ENCODE assay signal across 15 cellular contexts in the genomic region with DNA sequence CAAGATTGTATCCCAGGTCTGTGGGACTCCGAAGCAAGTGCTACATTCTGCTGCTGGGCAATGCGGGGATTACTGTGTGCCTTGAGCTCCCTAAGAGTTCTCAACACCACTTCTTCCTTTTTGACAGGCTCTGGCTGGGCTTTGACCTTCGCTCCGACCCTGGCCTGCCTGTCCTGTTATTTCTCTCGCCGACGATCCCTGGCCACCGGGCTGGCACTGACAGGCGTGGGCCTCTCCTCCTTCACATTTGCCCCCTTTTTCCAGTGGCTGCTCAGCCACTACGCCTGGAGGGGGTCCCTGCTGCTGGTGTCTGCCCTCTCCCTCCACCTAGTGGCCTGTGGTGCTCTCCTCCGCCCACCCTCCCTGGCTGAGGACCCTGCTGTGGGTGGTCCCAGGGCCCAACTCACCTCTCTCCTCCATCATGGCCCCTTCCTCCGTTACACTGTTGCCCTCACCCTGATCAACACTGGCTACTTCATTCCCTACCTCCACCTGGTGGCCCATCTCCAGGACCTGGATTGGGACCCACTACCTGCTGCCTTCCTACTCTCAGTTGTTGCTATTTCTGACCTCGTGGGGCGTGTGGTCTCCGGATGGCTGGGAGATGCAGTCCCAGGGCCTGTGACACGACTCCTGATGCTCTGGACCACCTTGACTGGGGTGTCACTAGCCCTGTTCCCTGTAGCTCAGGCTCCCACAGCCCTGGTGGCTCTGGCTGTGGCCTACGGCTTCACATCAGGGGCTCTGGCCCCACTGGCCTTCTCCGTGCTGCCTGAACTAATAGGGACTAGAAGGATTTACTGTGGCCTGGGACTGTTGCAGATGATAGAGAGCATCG. TPM values are rescaled to one million over a fixed set of nuclear protein-coding genes. Genes with fewer than 3 reads are reported as not detected.
DNase-seq lines count a peak whose midpoint lies in the region; ATAC-seq, FAIRE-seq and TF ChIP-seq lines count a peak whose summit lies in the region.
"Had no signal": no experiment of that assay in that cellular context is flagged by ENCODE, and none has a peak within 500 bp of the region (broad histone marks: within the 10 kb centered on the region; RNA-seq: fewer than 3 reads in every experiment).

No MANE protein-coding gene starts in this region.

- no peaks in the 10 kb centered on the region for H3K9me2 ChIP-seq in SK-N-SH

- H3K4me1 Mint-ChIP-seq in IgD-negative memory B cell (peaks cover 13 to 43% (median 29%) of the 10 kb centered on the region in 3 donors), neural crest cell (peaks cover 46% of the 10 kb centered on the region)

- H3K79me2 ChIP-seq in SK-N-SH (ENCODE audit: insufficient read depth) (no peaks in the 10 kb centered on the region), K562 (ENCODE audit: control insufficient read depth, insufficient read depth, low read length) (peaks cover 21% of the 10 kb centered on the region)

- H3K4me1 ChIP-seq in SK-N-SH (ENCODE audit: control insufficient read depth in 1 of 2, insufficient read depth in 2 of 2, low read depth in 1 of 2, low read length in 1 of 2) (peaks cover 4 to 20% of the 10 kb centered on the region in 2 experiments; a peak in 2 of 4 replicates), K562 (replicated peaks in 1 of 2; ENCODE audit: control insufficient read depth in 2 of 2, insufficient read depth in 2 of 2, low read length in 2 of 2) (peaks cover 11 to 34% of the 10 kb centered on the region in 2 experiments; a peak in 4 of 5 replicates)

- DNase-seq in SK-N-SH (peak; percentile 38), K562 (ENCODE audit: extremely low read depth in 1 of 4, low spot score in 3 of 4) (no peak), neural crest cell (ENCODE audit: low read depth, low spot score) (no peak), KBM-7 (no peak), amygdala (lab: John Stamatoyannopoulos, UW) (no peak)
- DNase-seq: 8988T; activated CD4-positive, CD25-positive, alpha-beta regulatory T cell; activated effector memory CD4-positive, alpha-beta T cell treated with Interleukin-2 at 50 U/mL for 16 hours; lower lobe of right lung; NCI-H1105 treated with DMSO at 0.1 percent for 48 hours; NCI-H69; SHP77 treated with DMSO at 0.1 percent for 48 hours had no signal

- no peaks in the 10 kb centered on the region for H3K9me1 ChIP-seq in K562 (ENCODE audit: control insufficient read depth, insufficient read depth, low read length)

- H3K27me3 Mint-ChIP-seq in IgD-negative memory B cell (no peaks in the 10 kb centered on the region), neural crest cell (ENCODE audit: low read depth) (peaks cover 44% of the 10 kb centered on the region)

- POLR2A ChIA-PET in SK-N-SH (lab: Yijun Ruan, JAX): no interaction called here
- POLR2A ChIA-PET in K562 (lab: Yijun Ruan, JAX): interaction anchor here (0.7 to 0.8 kb wide), 2 partner anchors 180 to 182 kb away, joined by 3 read pairs; partner anchors contain the start of genes ACADVL and DLG4

- TF ChIP-seq RAD21 in SK-N-SH (IDR thresholded peaks at IDR 0.05; ENCODE audit: low read length) (no peak), K562 (CRISPR knock-in tag; conservative IDR thresholded peaks at IDR 0.05 in 1 of 2, IDR thresholded peaks at IDR 0.05 in 1 of 2) (no peak)

- H3K4me2 ChIP-seq in SK-N-SH (no peak overlapping the region), K562 (ENCODE audit: insufficient read depth, low read length) (peak overlapping the region; percentile 29; the same call in 1 of the 2 replicates)

- H3K27ac Mint-ChIP-seq in IgD-negative memory B cell: peak overlapping the region in 1 of 3 donors; percentile 92
- H3K27ac Mint-ChIP-seq in neural crest cell (ENCODE audit: unreplicated experiment): no peak overlapping the region

- no peaks in the 10 kb centered on the region for H3K9me3 Mint-ChIP-seq in IgD-negative memory B cell
- no peaks in the 10 kb centered on the region for H3K9me3 Mint-ChIP-seq in neural crest cell

- peaks cover 6% of the 10 kb centered on the region for H3F3A ChIP-seq in SK-N-SH (replicated peaks; ENCODE audit: insufficient read depth)

- H4K20me1 ChIP-seq in SK-N-SH (ENCODE audit: insufficient read depth) (no peaks in the 10 kb centered on the region), K562 (replicated peaks; ENCODE audit: control insufficient read depth, insufficient read depth, low read length) (no peaks in the 10 kb centered on the region)

- no peak for TF ChIP-seq POLR2A in K562 (conservative IDR thresholded peaks at IDR 0.05)

- CTCF ChIA-PET in SK-N-SH (lab: Yijun Ruan, JAX): interaction anchor here (1.0 to 2.4 kb wide), 4 partner anchors 7 to 139 kb away, joined by 3 to 9 read pairs (median 4); no protein-coding TSS in a partner anchor
- CTCF ChIA-PET in K562 (lab: Yijun Ruan, JAX; ENCODE audit: low intra/inter-chr PET ratio): no interaction called here

- ATAC-seq in SK-N-SH treated with all-trans-retinoic acid at 6 μM for 48 hours: no peak
- no peak for ATAC-seq in K562
- no peak for ATAC-seq in GM18517 (IDR thresholded peaks at IDR 0.05; ENCODE audit: unreplicated experiment)
- ATAC-seq: lower lobe of right lung had no signal

- H3K36me3 ChIP-seq in SK-N-SH (replicated peaks in 1 of 2; ENCODE audit: control insufficient read depth in 1 of 2, insufficient read depth in 2 of 2, low read length in 1 of 2) (no peaks in the 10 kb centered on the region), K562 (ENCODE audit: control insufficient read depth, insufficient read depth, low read length) (no peaks in the 10 kb centered on the region)
- H3K36me3 ChIP-seq: lower lobe of right lung had no signal

- H3K27ac ChIP-seq in SK-N-SH (ENCODE audit: low read depth in 2 of 2, low read length in 1 of 2) (no peak overlapping the region), K562 (ENCODE audit: extremely low read depth, low read depth, low read length) (no peak overlapping the region)
- H3K27ac ChIP-seq: lower lobe of right lung had no signal

- no peak overlapping the region for H2AFZ ChIP-seq in SK-N-SH (ENCODE audit: low read depth)
- H2AFZ ChIP-seq in K562 (ENCODE audit: low read depth, low read length): no peak overlapping the region

- no peak for FAIRE-seq in K562 (lab: Jason Lieb, UNC)

- intact Hi-C loops in K562 (cut with micrococcal nuclease): no loop called here

- no peak overlapping the region for H3K4me3 ChIP-seq in SK-N-SH (ENCODE audit: low read depth in 2 of 2, low read length in 1 of 2)
- no peak overlapping the region for H3K4me3 ChIP-seq in K562
- H3K4me3 ChIP-seq: lower lobe of right lung had no signal

- in situ Hi-C loops in K562 (cut with MboI) (loop anchor here (25.0 kb wide), 1 partner anchor 524 kb away; the partner anchor contains the start of genes SENP3 and TNFSF13), KBM-7 (cut with MboI; ENCODE audit: low pct_unique_long_range_greater_than_20kb, low sequenced_read_pairs) (loop anchor here (25.0 kb wide), 1 partner anchor 299 kb away; the partner anchor contains the start of genes ACAP1 and NEURL4)

- 88% methylated on average over 18 of the region's 19 CpGs for WGBS in SK-N-SH (ENCODE audit: low lambda C conversion rate)
- 81% methylated on average over 13 of the region's 19 CpGs for WGBS in K562 (ENCODE audit: insufficient coverage, low coverage, missing lambda C conversion rate)

- TF ChIP-seq EP300 in SK-N-SH (IDR thresholded peaks at IDR 0.05; ENCODE audit: borderline replicate concordance in 1 of 2, low read depth in 1 of 2, low read length in 1 of 2) (no peak), K562 (IDR thresholded peaks at IDR 0.05; ENCODE audit: low read length) (no peak)

- H3K9ac ChIP-seq in SK-N-SH: no peak overlapping the region
- peak overlapping the region in 1 of 2 experiments; percentile 50; a peak in 1 of 4 replicates for H3K9ac ChIP-seq in K562 (ENCODE audit: insufficient read depth in 1 of 2, low read depth in 2 of 2, low read length in 2 of 2)

- H3K9me3 ChIP-seq in SK-N-SH (no peaks in the 10 kb centered on the region), K562 (replicated peaks; ENCODE audit: control insufficient read depth, insufficient read depth, low read depth, low read length) (no peaks in the 10 kb centered on the region)
- H3K9me3 ChIP-seq: lower lobe of right lung had no signal

- H3K36me3 Mint-ChIP-seq in IgD-negative memory B cell: peaks cover 1% of the 10 kb centered on the region
- no peaks in the 10 kb centered on the region for H3K36me3 Mint-ChIP-seq in neural crest cell (ENCODE audit: low read depth)

- no TSS peak for BruUV-seq in K562 (replicated peaks; lab: Mats Ljungman, UMichigan)

- no peak for TF ChIP-seq CTCF in SK-N-SH (IDR thresholded peaks at IDR 0.05)
- TF ChIP-seq CTCF in K562 (IDR thresholded peaks at IDR 0.05 in 2 of 3, conservative IDR thresholded peaks at IDR 0.05 in 1 of 3; ENCODE audit: insufficient read depth in 2 of 3, low read depth in 1 of 3, low read length in 3 of 3): peak; percentile 14 to 21 (median 18); a peak in 1 of 6 replicates
- peak; percentile 22 for TF ChIP-seq CTCF in neural crest cell (conservative IDR thresholded peaks at IDR 0.05)

- peak overlapping the region; percentile 53 to 89 (median 74) for H3K4me3 Mint-ChIP-seq in IgD-negative memory B cell
- peak overlapping the region; percentile 77 for H3K4me3 Mint-ChIP-seq in neural crest cell

- H3K27me3 ChIP-seq in SK-N-SH (ENCODE audit: insufficient read depth): 0 out of 2 replicates have a peak, but pooled peaks cover 5% of the 10 kb centered on the region
- no peaks in the 10 kb centered on the region for H3K27me3 ChIP-seq in K562 (ENCODE audit: control insufficient read depth in 2 of 2, insufficient read depth in 2 of 2, low read length in 2 of 2)

RNA-seq across cellular contexts. Expression of gene SLC16A13, which starts 2.4 kb away (rescaled TPM):
- polyA plus RNA-seq in SK-N-SH (2012; rRNA removed) (2.5 and 3.9 TPM in 2 replicates), IgD-negative memory B cell (3.3 TPM), K562 (2011; rRNA removed) (0.50 and 2.8 TPM in 2 replicates), K562 (2014; fragmentation: Illumina TruSeq; extraction: Trizol) (2.7 and 3.3 TPM in 2 replicates), K562 (2014; fragmentation: Nextera tagmentation; extraction: Ambion mirVana) (under 1 TPM; 0.04 to 0.18 TPM), K562 (2014; rRNA removed) (0.65 and 1.5 TPM in 2 replicates)
- polyA plus RNA-seq in SK-N-SH (2012; cell fraction: cytosol; rRNA removed): 1.2 and 2.1 TPM in 2 replicates
- polyA plus RNA-seq in SK-N-SH (2012; cell fraction: nucleus; rRNA removed): 7.2 and 7.9 TPM in 2 replicates
- total RNA-seq in K562 (2011; cell fraction: chromatin; rRNA removed; ENCODE audit: low replicate concordance): 4.9 and 17.0 TPM in 2 replicates
- total RNA-seq in K562 (2011; cell fraction: nucleolus; rRNA removed): 12.9 and 17.7 TPM in 2 replicates
- 11.1 and 12.8 TPM in 2 replicates for total RNA-seq in K562 (2011; cell fraction: nucleoplasm; rRNA removed)
- total RNA-seq in K562 (2014; rRNA removed) (1.2 and 1.8 TPM in 2 replicates), K562 (2014; rRNA removed; fragmentation: Illumina TruSeq; extraction: Trizol) (0.19 and 0.33 TPM in 2 replicates), K562 (2015; rRNA removed; fragmentation: Illumina TruSeq; extraction: Trizol) (0.87 and 0.94 TPM in 2 replicates), K562 (2021) (4.5 and 5.6 TPM in 2 replicates), neural crest cell (11.1 and 12.2 TPM in 2 replicates)
- 1.4 and 1.7 TPM in 2 replicates for polyA plus RNA-seq in K562 (2011; cell fraction: cytosol; rRNA removed)
- 4.4 and 4.5 TPM in 2 replicates for polyA plus RNA-seq in K562 (2011; cell fraction: nucleus; rRNA removed)
- 3.8 and 4.8 TPM in 2 replicates for polyA plus RNA-seq in K562 (2012)
- 1.1 and 2.6 TPM in 2 replicates for polyA minus RNA-seq in K562 (2011; rRNA and poly(A)+ RNA removed)
- 1.7 TPM in 2 replicates for polyA minus RNA-seq in K562 (2011; cell fraction: cytosol; rRNA and poly(A)+ RNA removed)
- 4.8 and 5.3 TPM in 2 replicates for polyA minus RNA-seq in K562 (2011; cell fraction: nucleus; rRNA and poly(A)+ RNA removed)

RNA-seq across cellular contexts. Expression of gene SLC16A11, which starts 5.6 kb away (rescaled TPM):
- polyA plus RNA-seq in SK-N-SH (2012; rRNA removed) (0.12 and 0.18 TPM in 2 replicates), IgD-negative memory B cell (3.4 TPM), K562 (2011; rRNA removed) (not detected in 2 replicates), K562 (2014; fragmentation: Illumina TruSeq; extraction: Trizol) (not detected in 2 replicates), K562 (2014; fragmentation: Nextera tagmentation; extraction: Ambion mirVana) (not detected), K562 (2014; rRNA removed) (not detected in 2 replicates)
- polyA plus RNA-seq in SK-N-SH (2012; cell fraction: cytosol; rRNA removed): 0.03 and 0.04 TPM in 2 replicates
- 0.25 and 1.0 TPM in 2 replicates for polyA plus RNA-seq in SK-N-SH (2012; cell fraction: nucleus; rRNA removed)
- not detected in 2 replicates for total RNA-seq in K562 (2011; cell fraction: chromatin; rRNA removed; ENCODE audit: low replicate concordance)
- total RNA-seq in K562 (2011; cell fraction: nucleolus; rRNA removed): not detected in 2 replicates
- total RNA-seq in K562 (2011; cell fraction: nucleoplasm; rRNA removed): not detected in 2 replicates
- total RNA-seq in K562 (2014; rRNA removed) (not detected in 2 replicates), K562 (2014; rRNA removed; fragmentation: Illumina TruSeq; extraction: Trizol) (not detected in 2 replicates), K562 (2015; rRNA removed; fragmentation: Illumina TruSeq; extraction: Trizol) (not detected in 2 replicates), K562 (2021) (not detected in 2 replicates), neural crest cell (not detected in 2 replicates)
- polyA plus RNA-seq in K562 (2011; cell fraction: cytosol; rRNA removed): not detected in 2 replicates
- polyA plus RNA-seq in K562 (2011; cell fraction: nucleus; rRNA removed): not detected in 2 replicates
- not detected in 2 replicates for polyA plus RNA-seq in K562 (2012)
- polyA minus RNA-seq in K562 (2011; rRNA and poly(A)+ RNA removed): not detected in 2 replicates
- polyA minus RNA-seq in K562 (2011; cell fraction: cytosol; rRNA and poly(A)+ RNA removed): not detected in 2 replicates
- not detected in 2 replicates for polyA minus RNA-seq in K562 (2011; cell fraction: nucleus; rRNA and poly(A)+ RNA removed)

RNA-seq across cellular contexts. Expression of gene BCL6B, which starts 15.4 kb away (rescaled TPM):
- polyA plus RNA-seq in SK-N-SH (2012; rRNA removed) (0.02 TPM in 1 of 2 replicates, not detected in the other), IgD-negative memory B cell (0.33 TPM), K562 (2011; rRNA removed) (1.9 and 3.1 TPM in 2 replicates), K562 (2014; fragmentation: Illumina TruSeq; extraction: Trizol) (3.9 and 4.1 TPM in 2 replicates), K562 (2014; fragmentation: Nextera tagmentation; extraction: Ambion mirVana) (1 to 10 TPM in 1 of 2 experiments, under 1 TPM in 1; 0.89 to 1.2 TPM), K562 (2014; rRNA removed) (3.5 and 3.6 TPM in 2 replicates)
- polyA plus RNA-seq in SK-N-SH (2012; cell fraction: cytosol; rRNA removed): 0.01 TPM in 2 replicates
- polyA plus RNA-seq in SK-N-SH (2012; cell fraction: nucleus; rRNA removed): 0.02 and 0.05 TPM in 2 replicates
- total RNA-seq in K562 (2011; cell fraction: chromatin; rRNA removed; ENCODE audit: low replicate concordance): 2.4 and 6.6 TPM in 2 replicates
- total RNA-seq in K562 (2011; cell fraction: nucleolus; rRNA removed): 4.7 and 6.3 TPM in 2 replicates
- total RNA-seq in K562 (2011; cell fraction: nucleoplasm; rRNA removed): 4.1 and 5.4 TPM in 2 replicates
- total RNA-seq in K562 (2014; rRNA removed) (4.7 and 5.0 TPM in 2 replicates), K562 (2014; rRNA removed; fragmentation: Illumina TruSeq; extraction: Trizol) (2.4 and 2.7 TPM in 2 replicates), K562 (2015; rRNA removed; fragmentation: Illumina TruSeq; extraction: Trizol) (3.5 and 3.6 TPM in 2 replicates), K562 (2021) (4.5 and 5.6 TPM in 2 replicates), neural crest cell (0.41 and 0.42 TPM in 2 replicates)
- polyA plus RNA-seq in K562 (2011; cell fraction: cytosol; rRNA removed): 2.8 and 2.9 TPM in 2 replicates
- 5.5 and 5.9 TPM in 2 replicates for polyA plus RNA-seq in K562 (2011; cell fraction: nucleus; rRNA removed)
- polyA plus RNA-seq in K562 (2012): 1.9 and 4.2 TPM in 2 replicates
- 2.0 and 2.8 TPM in 2 replicates for polyA minus RNA-seq in K562 (2011; rRNA and poly(A)+ RNA removed)
- polyA minus RNA-seq in K562 (2011; cell fraction: cytosol; rRNA and poly(A)+ RNA removed): 2.7 and 3.1 TPM in 2 replicates
- 3.1 and 4.0 TPM in 2 replicates for polyA minus RNA-seq in K562 (2011; cell fraction: nucleus; rRNA and poly(A)+ RNA removed)

RNA-seq across cellular contexts. Expression of gene RNASEK, which starts 25.8 kb away (rescaled TPM):
- polyA plus RNA-seq in SK-N-SH (2012; rRNA removed) (220 and 317 TPM in 2 replicates), IgD-negative memory B cell (984 TPM), K562 (2011; rRNA removed) (58.0 and 75.0 TPM in 2 replicates), K562 (2014; fragmentation: Illumina TruSeq; extraction: Trizol) (265 and 271 TPM in 2 replicates), K562 (2014; fragmentation: Nextera tagmentation; extraction: Ambion mirVana) (100 to 1,000 TPM; 104 to 155 TPM), K562 (2014; rRNA removed) (85.3 and 157 TPM in 2 replicates)
- 232 and 313 TPM in 2 replicates for polyA plus RNA-seq in SK-N-SH (2012; cell fraction: cytosol; rRNA removed)
- 127 and 132 TPM in 2 replicates for polyA plus RNA-seq in SK-N-SH (2012; cell fraction: nucleus; rRNA removed)
- total RNA-seq in K562 (2011; cell fraction: chromatin; rRNA removed; ENCODE audit: low replicate concordance): 43.7 and 75.3 TPM in 2 replicates
- total RNA-seq in K562 (2011; cell fraction: nucleolus; rRNA removed): 103 and 119 TPM in 2 replicates
- 117 and 121 TPM in 2 replicates for total RNA-seq in K562 (2011; cell fraction: nucleoplasm; rRNA removed)
- total RNA-seq in K562 (2014; rRNA removed) (157 and 253 TPM in 2 replicates), K562 (2014; rRNA removed; fragmentation: Illumina TruSeq; extraction: Trizol) (48.5 and 48.6 TPM in 2 replicates), K562 (2015; rRNA removed; fragmentation: Illumina TruSeq; extraction: Trizol) (132 and 136 TPM in 2 replicates), K562 (2021) (151 and 154 TPM in 2 replicates), neural crest cell (143 and 157 TPM in 2 replicates)
- polyA plus RNA-seq in K562 (2011; cell fraction: cytosol; rRNA removed): 94.3 and 122 TPM in 2 replicates
- 114 and 118 TPM in 2 replicates for polyA plus RNA-seq in K562 (2011; cell fraction: nucleus; rRNA removed)
- 247 and 326 TPM in 2 replicates for polyA plus RNA-seq in K562 (2012)
- 20.8 and 25.0 TPM in 2 replicates for polyA minus RNA-seq in K562 (2011; rRNA and poly(A)+ RNA removed)
- 76.4 and 84.8 TPM in 2 replicates for polyA minus RNA-seq in K562 (2011; cell fraction: cytosol; rRNA and poly(A)+ RNA removed)
- polyA minus RNA-seq in K562 (2011; cell fraction: nucleus; rRNA and poly(A)+ RNA removed): 9.2 and 20.2 TPM in 2 replicates

RNA-seq across cellular contexts. Expression of gene CLEC10A, which starts 41.8 kb away (rescaled TPM):
- polyA plus RNA-seq in SK-N-SH (2012; rRNA removed) (not detected in 2 replicates), IgD-negative memory B cell (not detected), K562 (2011; rRNA removed) (0.04 and 0.46 TPM in 2 replicates), K562 (2014; fragmentation: Illumina TruSeq; extraction: Trizol) (not detected in 2 replicates), K562 (2014; fragmentation: Nextera tagmentation; extraction: Ambion mirVana) (not detected), K562 (2014; rRNA removed) (0.05 TPM in 1 of 2 replicates, not detected in the other)
- polyA plus RNA-seq in SK-N-SH (2012; cell fraction: cytosol; rRNA removed): not detected in 2 replicates
- not detected in 2 replicates for polyA plus RNA-seq in SK-N-SH (2012; cell fraction: nucleus; rRNA removed)
- not detected in 2 replicates for total RNA-seq in K562 (2011; cell fraction: chromatin; rRNA removed; ENCODE audit: low replicate concordance)
- 0.50 TPM in 1 of 2 replicates, not detected in the other for total RNA-seq in K562 (2011; cell fraction: nucleolus; rRNA removed)
- not detected in 2 replicates for total RNA-seq in K562 (2011; cell fraction: nucleoplasm; rRNA removed)
- total RNA-seq in K562 (2014; rRNA removed) (not detected in 2 replicates), K562 (2014; rRNA removed; fragmentation: Illumina TruSeq; extraction: Trizol) (not detected in 2 replicates), K562 (2015; rRNA removed; fragmentation: Illumina TruSeq; extraction: Trizol) (0.11 TPM in 1 of 2 replicates, not detected in the other), K562 (2021) (not detected in 2 replicates), neural crest cell (not detected in 2 replicates)
- polyA plus RNA-seq in K562 (2011; cell fraction: cytosol; rRNA removed): 0.07 and 0.24 TPM in 2 replicates
- polyA plus RNA-seq in K562 (2011; cell fraction: nucleus; rRNA removed): 0.18 and 0.20 TPM in 2 replicates
- polyA plus RNA-seq in K562 (2012): 0.15 TPM in 1 of 2 replicates, not detected in the other
- not detected in 2 replicates for polyA minus RNA-seq in K562 (2011; rRNA and poly(A)+ RNA removed)
- polyA minus RNA-seq in K562 (2011; cell fraction: cytosol; rRNA and poly(A)+ RNA removed): not detected in 2 replicates
- not detected in 2 replicates for polyA minus RNA-seq in K562 (2011; cell fraction: nucleus; rRNA and poly(A)+ RNA removed)

Comparison
In these comparisons a context has a peak if more than half of its experiments do, and no peak if none do; other contexts are left out.
1. Of the 27 proteins assayed by ChIP-seq in both K562 and SK-N-SH: peak only in K562: CTCF; only in SK-N-SH: none; in both: none; in neither: 26.